1 cellular context compared by ENCODE assay signal in the genomic region with DNA sequence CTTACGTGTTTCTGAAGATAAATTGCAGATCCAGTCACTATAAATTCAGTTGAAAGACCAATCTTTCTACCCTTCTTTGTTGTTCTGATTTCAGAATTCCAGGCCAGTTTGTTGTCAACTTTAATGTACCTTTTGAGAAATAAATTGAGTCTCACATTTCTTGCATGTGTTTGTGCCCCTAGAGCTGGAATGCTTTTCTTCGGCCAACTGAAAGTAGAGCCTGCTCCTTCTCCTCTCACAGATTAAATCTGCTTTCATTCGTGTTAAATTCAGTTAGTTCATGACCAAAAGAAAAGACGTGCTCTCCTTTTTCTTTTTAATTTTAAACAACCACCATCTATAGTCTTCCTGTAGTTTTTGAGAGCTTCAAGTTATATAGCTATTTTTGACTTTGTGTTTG.
TF ChIP-seq lines count a peak whose summit lies in the region.

No MANE protein-coding gene starts in this region.

TF ChIP-seq in HepG2, 621 proteins besides CTCF, POLR2A, EP300 and RAD21 (continued from another document):
- TF ChIP-seq, protein P1, sequence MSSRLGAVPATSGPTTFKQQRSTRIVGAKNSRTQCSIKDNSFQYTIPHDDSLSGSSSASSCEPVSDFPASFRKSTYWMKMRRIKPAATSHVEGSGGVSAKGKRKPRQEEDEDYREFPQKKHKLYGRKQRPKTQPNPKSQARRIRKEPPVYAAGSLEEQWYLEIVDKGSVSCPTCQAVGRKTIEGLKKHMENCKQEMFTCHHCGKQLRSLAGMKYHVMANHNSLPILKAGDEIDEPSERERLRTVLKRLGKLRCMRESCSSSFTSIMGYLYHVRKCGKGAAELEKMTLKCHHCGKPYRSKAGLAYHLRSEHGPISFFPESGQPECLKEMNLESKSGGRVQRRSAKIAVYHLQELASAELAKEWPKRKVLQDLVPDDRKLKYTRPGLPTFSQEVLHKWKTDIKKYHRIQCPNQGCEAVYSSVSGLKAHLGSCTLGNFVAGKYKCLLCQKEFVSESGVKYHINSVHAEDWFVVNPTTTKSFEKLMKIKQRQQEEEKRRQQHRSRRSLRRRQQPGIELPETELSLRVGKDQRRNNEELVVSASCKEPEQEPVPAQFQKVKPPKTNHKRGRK (CRISPR knock-in tag; IDR thresholded peaks at IDR 0.05): no peak
- TF ChIP-seq ZNF230 (CRISPR knock-in tag; IDR thresholded peaks at IDR 0.05): no peak
- TF ChIP-seq TCF7L2 (IDR thresholded peaks at IDR 0.05; ENCODE audit: low read depth, low read length): no peak
- no peak for TF ChIP-seq ATF7 (IDR thresholded peaks at IDR 0.05)
- TF ChIP-seq ATF7 (CRISPR knock-in tag; IDR thresholded peaks at IDR 0.05): no peak
- TF ChIP-seq, protein P2, sequence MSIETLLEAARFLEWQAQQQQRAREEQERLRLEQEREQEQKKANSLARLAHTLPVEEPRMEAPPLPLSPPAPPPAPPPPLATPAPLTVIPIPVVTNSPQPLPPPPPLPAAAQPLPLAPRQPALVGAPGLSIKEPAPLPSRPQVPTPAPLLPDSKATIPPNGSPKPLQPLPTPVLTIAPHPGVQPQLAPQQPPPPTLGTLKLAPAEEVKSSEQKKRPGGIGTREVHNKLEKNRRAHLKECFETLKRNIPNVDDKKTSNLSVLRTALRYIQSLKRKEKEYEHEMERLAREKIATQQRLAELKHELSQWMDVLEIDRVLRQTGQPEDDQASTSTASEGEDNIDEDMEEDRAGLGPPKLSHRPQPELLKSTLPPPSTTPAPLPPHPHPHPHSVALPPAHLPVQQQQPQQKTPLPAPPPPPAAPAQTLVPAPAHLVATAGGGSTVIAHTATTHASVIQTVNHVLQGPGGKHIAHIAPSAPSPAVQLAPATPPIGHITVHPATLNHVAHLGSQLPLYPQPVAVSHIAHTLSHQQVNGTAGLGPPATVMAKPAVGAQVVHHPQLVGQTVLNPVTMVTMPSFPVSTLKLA (IDR thresholded peaks at IDR 0.05): no peak
- TF ChIP-seq FOXA3 (CRISPR knock-in tag; IDR thresholded peaks at IDR 0.05): no peak
- TF ChIP-seq POGZ (CRISPR knock-in tag; IDR thresholded peaks at IDR 0.05): no peak
- TF ChIP-seq DNMT3B (CRISPR knock-in tag; conservative IDR thresholded peaks at IDR 0.05): no peak
- TF ChIP-seq, protein P3, sequence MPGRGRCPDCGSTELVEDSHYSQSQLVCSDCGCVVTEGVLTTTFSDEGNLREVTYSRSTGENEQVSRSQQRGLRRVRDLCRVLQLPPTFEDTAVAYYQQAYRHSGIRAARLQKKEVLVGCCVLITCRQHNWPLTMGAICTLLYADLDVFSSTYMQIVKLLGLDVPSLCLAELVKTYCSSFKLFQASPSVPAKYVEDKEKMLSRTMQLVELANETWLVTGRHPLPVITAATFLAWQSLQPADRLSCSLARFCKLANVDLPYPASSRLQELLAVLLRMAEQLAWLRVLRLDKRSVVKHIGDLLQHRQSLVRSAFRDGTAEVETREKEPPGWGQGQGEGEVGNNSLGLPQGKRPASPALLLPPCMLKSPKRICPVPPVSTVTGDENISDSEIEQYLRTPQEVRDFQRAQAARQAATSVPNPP (CRISPR knock-in tag; IDR thresholded peaks at IDR 0.05): no peak
- TF ChIP-seq TBL1XR1 (IDR thresholded peaks at IDR 0.05; ENCODE audit: borderline replicate concordance, low read length, partially characterized antibody): no peak
- TF ChIP-seq, protein P4, sequence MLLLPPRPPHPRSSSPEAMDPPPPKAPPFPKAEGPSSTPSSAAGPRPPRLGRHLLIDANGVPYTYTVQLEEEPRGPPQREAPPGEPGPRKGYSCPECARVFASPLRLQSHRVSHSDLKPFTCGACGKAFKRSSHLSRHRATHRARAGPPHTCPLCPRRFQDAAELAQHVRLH (CRISPR knock-in tag; IDR thresholded peaks at IDR 0.05; ENCODE audit: borderline replicate concordance, low read depth): no peak
- TF ChIP-seq ZNF550 (CRISPR knock-in tag; IDR thresholded peaks at IDR 0.05; ENCODE audit: borderline replicate concordance): no peak
- no peak for TF ChIP-seq NCOA1 (CRISPR knock-in tag; IDR thresholded peaks at IDR 0.05)
- TF ChIP-seq IRX3 (CRISPR knock-in tag; IDR thresholded peaks at IDR 0.05; ENCODE audit: borderline replicate concordance, low read depth): no peak
- no peak for TF ChIP-seq KDM4B (CRISPR knock-in tag; IDR thresholded peaks at IDR 0.05)
- no peak for TF ChIP-seq ZNF678 (CRISPR knock-in tag; IDR thresholded peaks at IDR 0.05)
- TF ChIP-seq, protein P5, sequence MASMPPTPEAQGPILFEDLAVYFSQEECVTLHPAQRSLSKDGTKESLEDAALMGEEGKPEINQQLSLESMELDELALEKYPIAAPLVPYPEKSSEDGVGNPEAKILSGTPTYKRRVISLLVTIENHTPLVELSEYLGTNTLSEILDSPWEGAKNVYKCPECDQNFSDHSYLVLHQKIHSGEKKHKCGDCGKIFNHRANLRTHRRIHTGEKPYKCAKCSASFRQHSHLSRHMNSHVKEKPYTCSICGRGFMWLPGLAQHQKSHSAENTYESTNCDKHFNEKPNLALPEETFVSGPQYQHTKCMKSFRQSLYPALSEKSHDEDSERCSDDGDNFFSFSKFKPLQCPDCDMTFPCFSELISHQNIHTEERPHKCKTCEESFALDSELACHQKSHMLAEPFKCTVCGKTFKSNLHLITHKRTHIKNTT (CRISPR knock-in tag; IDR thresholded peaks at IDR 0.05): no peak
- no peak for TF ChIP-seq ZNF296 (CRISPR knock-in tag; conservative IDR thresholded peaks at IDR 0.05)
- TF ChIP-seq, protein P6, sequence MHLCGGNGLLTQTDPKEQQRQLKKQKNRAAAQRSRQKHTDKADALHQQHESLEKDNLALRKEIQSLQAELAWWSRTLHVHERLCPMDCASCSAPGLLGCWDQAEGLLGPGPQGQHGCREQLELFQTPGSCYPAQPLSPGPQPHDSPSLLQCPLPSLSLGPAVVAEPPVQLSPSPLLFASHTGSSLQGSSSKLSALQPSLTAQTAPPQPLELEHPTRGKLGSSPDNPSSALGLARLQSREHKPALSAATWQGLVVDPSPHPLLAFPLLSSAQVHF (CRISPR knock-in tag; IDR thresholded peaks at IDR 0.05): no peak
